1 cellular context compared by ENCODE assay signal in genomic region chr13:75889427-75889826, GRCh38.
A peak's percentile ranks its signal among the peaks of the same experiment; 100 is the strongest.
TF ChIP-seq lines count a peak whose summit lies in the region.

No MANE protein-coding gene starts in this region.

TF ChIP-seq in H1, 55 proteins besides CTCF, POLR2A, EP300 and RAD21 (continued from another document):
- TF ChIP-seq CHD7 (IDR thresholded peaks at IDR 0.05; ENCODE audit: insufficient replicate concordance, low read length) (no peak), RFX5 (IDR thresholded peaks at IDR 0.05; ENCODE audit: borderline replicate concordance, low read depth, low read length) (no peak), CBX8 (IDR thresholded peaks at IDR 0.05; ENCODE audit: borderline replicate concordance, low read depth, low read length) (no peak), NANOG (IDR thresholded peaks at IDR 0.05; ENCODE audit: insufficient read depth, low read depth, low read length, poor library complexity, severe bottlenecking) (no peak), ZNF274 (IDR thresholded peaks at IDR 0.05; ENCODE audit: borderline replicate concordance, extremely low read depth, low read length) (no peak), BACH1 (IDR thresholded peaks at IDR 0.05; ENCODE audit: low read length) (peak; percentile 33; the same call in 1 of the 2 replicates), JUN (IDR thresholded peaks at IDR 0.05; ENCODE audit: low read depth, low read length) (no peak), RBBP5 (IDR thresholded peaks at IDR 0.05; ENCODE audit: borderline replicate concordance, low read depth, low read length) (no peak)
TF ChIP-seq in H1: peak in this region for 2.
